Comparison of ENCODE assay signal across 23 cellular contexts in the genomic region with DNA sequence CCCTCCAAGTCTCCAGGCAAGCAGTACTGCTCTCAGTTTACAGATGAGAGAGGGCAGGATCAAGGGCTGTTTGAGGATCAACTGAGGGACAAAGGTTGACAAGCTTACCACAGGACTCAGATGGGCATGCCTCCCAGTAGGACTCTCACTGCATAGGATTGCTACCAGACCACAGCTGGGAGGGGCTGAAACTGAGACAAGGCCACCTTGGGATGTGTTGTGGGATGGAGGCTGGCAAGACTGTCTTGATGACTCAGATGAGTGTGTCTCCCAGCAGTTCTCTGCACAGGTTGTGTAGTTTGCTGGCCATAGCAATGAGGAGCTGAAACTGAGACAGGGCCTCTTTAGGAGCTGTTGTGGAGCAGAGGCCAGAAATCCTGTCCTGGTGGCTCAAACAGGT.
"Had no signal": no experiment of that assay in that cellular context is flagged by ENCODE, and none has a peak within 500 bp of the region (broad histone marks: within the 10 kb centered on the region; RNA-seq: fewer than 3 reads in every experiment).

No MANE protein-coding gene starts in this region.

- H3K36me3 Mint-ChIP-seq: activated CD4-positive, alpha-beta memory T cell treated with anti-CD3 and anti-CD28 coated beads for 36 hours; brain had no signal

- H3K27me3 Mint-ChIP-seq: activated CD4-positive, alpha-beta memory T cell treated with anti-CD3 and anti-CD28 coated beads for 36 hours; activated CD4-positive, alpha-beta T cell treated with anti-CD3 and anti-CD28 coated beads, Interleukin-2, amount 10 ng/mL, durations not matched to agents 7 days and 5 days; activated naive CD8-positive, alpha-beta T cell; activated T-helper 17 cell treated with anti-CD3 and anti-CD28 coated beads, Interleukin-2, amount 50 U/mL, for 72 hours had no signal

- H3K9me3 ChIP-seq: SJCRH30, SK-N-SH had no signal

- H3K4me1 Mint-ChIP-seq: activated CD4-positive, alpha-beta T cell treated with anti-CD3 and anti-CD28 coated beads, Interleukin-2, amount 10 ng/mL, durations not matched to agents 7 days and 5 days; activated T-helper 17 cell treated with anti-CD3 and anti-CD28 coated beads, Interleukin-2, amount 50 U/mL, for 72 hours had no signal

- H3K4me3 Mint-ChIP-seq: activated CD4-positive, alpha-beta memory T cell treated with anti-CD3 and anti-CD28 coated beads for 36 hours; activated CD4-positive, alpha-beta T cell treated with anti-CD3 and anti-CD28 coated beads, Interleukin-2, amount 10 ng/mL, durations not matched to agents 7 days and 5 days; activated naive CD4-positive, alpha-beta T cell treated with anti-CD3 and anti-CD28 coated beads for 36 hours; activated naive CD8-positive, alpha-beta T cell; activated T-cell treated with anti-CD3 and anti-CD28 coated beads, Interleukin-2, amount 50 U/mL, for 4 hours; activated T-helper 17 cell treated with anti-CD3 and anti-CD28 coated beads, Interleukin-2, amount 50 U/mL, for 72 hours; brain had no signal

- H3K36me3 ChIP-seq: SJCRH30 had no signal

- ATAC-seq: activated T-cell treated with anti-CD3 and anti-CD28 coated beads, Interleukin-2, amount 50 U/mL, for 4 hours; activated T-helper 17 cell treated with anti-CD3 and anti-CD28 coated beads, Interleukin-2, amount 50 U/mL, for 72 hours; Right ventricle myocardium inferior had no signal

- H3K4me3 ChIP-seq: SJCRH30 had no signal

- H3K4me2 ChIP-seq: SK-N-SH had no signal

- H3K27me3 ChIP-seq: SJCRH30 had no signal

- H3K27ac Mint-ChIP-seq: activated CD4-positive, alpha-beta memory T cell treated with anti-CD3 and anti-CD28 coated beads for 36 hours; activated CD4-positive, alpha-beta T cell treated with anti-CD3 and anti-CD28 coated beads, Interleukin-2, amount 10 ng/mL, durations not matched to agents 7 days and 5 days; activated naive CD4-positive, alpha-beta T cell treated with anti-CD3 and anti-CD28 coated beads for 36 hours; activated naive CD8-positive, alpha-beta T cell; activated T-helper 17 cell treated with anti-CD3 and anti-CD28 coated beads, Interleukin-2, amount 50 U/mL, for 72 hours; brain had no signal

- H3K4me1 ChIP-seq: SJCRH30 had no signal

- H3K9ac ChIP-seq: SK-N-SH had no signal

- H3K27ac ChIP-seq: SJCRH30, VCaP had no signal

- DNase-seq: activated CD4-positive, alpha-beta memory T cell treated with anti-CD3 and anti-CD28 coated beads for 36 hours; activated CD4-positive, alpha-beta T cell treated with anti-CD3 and anti-CD28 coated beads, Interleukin-2, amount 10 ng/mL, durations not matched to agents 7 days and 5 days; activated CD4-positive, CD25-positive, alpha-beta regulatory T cell; activated gamma-delta T cell; activated naive CD4-positive, alpha-beta T cell treated with anti-CD3 and anti-CD28 coated beads for 36 hours; activated T-cell treated with anti-CD3 and anti-CD28 coated beads, Interleukin-2, amount 50 U/mL, for 4 hours; amygdala; NCI-H1105 treated with DMSO at 0.1 percent for 48 hours; NCI-H1436 treated with DMSO at 0.1 percent for 48 hours; NCI-H187; NCI-H2081; NCI-H446; NCI-H524; NCI-H774; RPMI8226; SJCRH30; SK-N-SH; T-helper 1 cell had no signal
